ENCODE assay signal across 19 cellular contexts in the genomic region with DNA sequence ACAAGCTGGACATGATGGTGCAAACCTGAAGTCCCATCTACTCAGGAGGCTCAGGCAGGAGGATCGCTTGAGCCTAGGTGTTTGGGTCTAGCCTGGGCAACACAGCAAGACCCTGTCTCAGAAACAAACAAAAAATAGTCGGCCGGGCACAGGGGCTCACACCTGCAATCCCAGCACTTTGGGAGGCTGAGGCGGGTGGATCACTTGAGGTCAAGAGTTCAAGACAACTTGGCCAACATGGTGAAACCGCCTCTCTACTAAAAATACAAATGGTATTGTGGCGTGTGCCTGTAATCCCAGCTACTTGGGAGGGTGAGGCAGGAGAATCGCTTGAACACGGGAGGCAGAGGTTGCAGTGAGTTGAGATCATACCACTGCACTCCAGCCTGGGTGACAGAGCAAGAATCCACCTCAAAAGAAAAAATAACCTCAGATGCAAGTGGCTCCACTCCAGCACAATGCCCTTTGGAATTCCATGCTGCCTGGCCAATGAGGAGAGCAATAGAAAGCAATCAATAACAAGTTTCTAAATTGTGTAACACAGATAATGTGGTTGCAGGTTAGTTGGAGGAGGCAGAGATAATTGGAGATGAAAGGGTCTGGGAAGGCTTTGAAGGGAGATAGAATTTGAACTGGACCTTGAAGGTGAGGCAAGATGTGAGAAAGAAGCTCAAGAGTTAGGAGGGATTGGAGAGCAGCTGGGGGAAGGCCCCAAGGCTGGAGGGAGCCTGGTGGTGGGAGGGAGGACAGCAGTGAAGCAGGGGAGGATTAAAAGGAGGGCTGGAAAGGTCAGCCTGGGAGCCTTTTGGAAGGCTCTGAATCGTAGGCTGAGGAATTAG. TPM values are rescaled to one million over a fixed set of nuclear protein-coding genes. Genes with fewer than 3 reads are reported as not detected.
DNase-seq lines count a peak whose midpoint lies in the region; ATAC-seq and TF ChIP-seq lines count a peak whose summit lies in the region.
"Had no signal": no experiment of that assay in that cellular context is flagged by ENCODE, and none has a peak within 500 bp of the region (broad histone marks: within the 10 kb centered on the region; RNA-seq: fewer than 3 reads in every experiment).

No MANE protein-coding gene starts in this region.

- H3K4me3 ChIP-seq in stomach = no peak overlapping the region
- H3K4me3 ChIP-seq: lung had no signal

- TF ChIP-seq EP300 in stomach (IDR thresholded peaks at IDR 0.05) = no peak

- peaks cover 47 to 91% (median 86%) of the 10 kb centered on the region in 4 donors for H3K36me3 ChIP-seq in stomach

- 87 to 94% (median 93%) methylated on average over 9 of the region's 9 CpGs for WGBS in stomach, 5 donors

- H3K9me3 ChIP-seq in stomach = no peaks in the 10 kb centered on the region

- H3K27ac Mint-ChIP-seq in activated T-cell treated with anti-CD3 and anti-CD28 coated beads, Interleukin-2, amount 50 U/mL, for 72 hours = peak overlapping the region; percentile 6
- H3K27ac Mint-ChIP-seq in endothelial cell (ENCODE audit: unreplicated experiment) = peak overlapping the region; percentile 19
- peak overlapping the region; percentile 11 for H3K27ac Mint-ChIP-seq in progenitor cell of endocrine pancreas
- H3K27ac Mint-ChIP-seq: activated CD4-positive, alpha-beta T cell treated with anti-CD3 and anti-CD28 coated beads, Interleukin-2, amount 10 ng/mL, durations not matched to agents 24 days and 14 days; activated T-helper 2 cell treated with anti-CD3 and anti-CD28 coated beads, Interferon-gamma antibody, Interleukin-2, Interleukin-4, amounts not matched to agents 10 μg/mL and 5 μg/mL and 100 μg/mL, durations not matched to agents 14 hours and 24 hours and 36 hours; dendritic cell treated with granulocyte-macrophage colony-stimulating factor and Interleukin-4, amounts not matched to agents 40 ng/mL and 50 ng/mL, for 4 days had no signal

- peaks cover 11% of the 10 kb centered on the region for H3K4me1 Mint-ChIP-seq in activated T-cell treated with anti-CD3 and anti-CD28 coated beads, Interleukin-2, amount 50 U/mL, for 72 hours (ENCODE audit: low read depth)
- H3K4me1 Mint-ChIP-seq in endothelial cell (ENCODE audit: unreplicated experiment) (no peaks in the 10 kb centered on the region), progenitor cell of endocrine pancreas (ENCODE audit: low read depth) (peaks cover 6% of the 10 kb centered on the region)

- H3K4me1 ChIP-seq in stomach = peaks cover under 1 to 18% (median 8%) of the 10 kb centered on the region in 4 donors

- no peak for DNase-seq in activated T-cell treated with anti-CD3 and anti-CD28 coated beads, Interleukin-2, amount 50 U/mL, for 72 hours
- no peak for DNase-seq in activated T-cell treated with anti-CD3 and anti-CD28 coated beads, Interleukin-2, amount 50 U/mL, for 1 hour
- DNase-seq in endothelial cell (ENCODE audit: low spot score) = no peak
- no peak for DNase-seq in progenitor cell of endocrine pancreas (ENCODE audit: low spot score, unreplicated experiment)
- no peak for DNase-seq in stomach
- DNase-seq in NCI-H510A treated with DMSO at 0.1 percent for 48 hours (lab: John Stamatoyannopoulos, UW) = no peak
- DNase-seq: 8988T; activated CD4-positive, alpha-beta T cell treated with anti-CD3 and anti-CD28 coated beads, Interleukin-2, amount 10 ng/mL, durations not matched to agents 24 days and 14 days; DND-41; KBM-7; MV-4-11; NCI-H187; NCI-H2227 treated with DMSO at 0.1 percent for 48 hours; occipital lobe; SHP77 treated with DMSO at 0.1 percent for 48 hours; stimulated activated CD8-positive, alpha-beta memory T cell treated with anti-CD3 and anti-CD28 coated beads, Interleukin-4, amount 100 ng/mL, for 48 hours had no signal

- TF ChIP-seq POLR2A in stomach (IDR thresholded peaks at IDR 0.05) = no peak

- no peaks in the 10 kb centered on the region for H3K27me3 Mint-ChIP-seq in activated T-cell treated with anti-CD3 and anti-CD28 coated beads, Interleukin-2, amount 50 U/mL, for 72 hours (ENCODE audit: low read depth)
- H3K27me3 Mint-ChIP-seq in endothelial cell (ENCODE audit: unreplicated experiment) (peaks cover 11% of the 10 kb centered on the region), progenitor cell of endocrine pancreas (no peaks in the 10 kb centered on the region)
- H3K27me3 Mint-ChIP-seq: activated CD4-positive, alpha-beta T cell treated with anti-CD3 and anti-CD28 coated beads, Interleukin-2, amount 10 ng/mL, durations not matched to agents 24 days and 14 days; dendritic cell treated with granulocyte-macrophage colony-stimulating factor and Interleukin-4, amounts not matched to agents 40 ng/mL and 50 ng/mL, for 4 days had no signal

- no peak overlapping the region for H3K27ac ChIP-seq in stomach

- TF ChIP-seq CTCF in endothelial cell (IDR thresholded peaks at IDR 0.05; ENCODE audit: unreplicated experiment) (no peak), progenitor cell of endocrine pancreas (IDR thresholded peaks at IDR 0.05; ENCODE audit: unreplicated experiment) (peak; percentile 22), stomach (IDR thresholded peaks at IDR 0.05) (no peak)

- H3K9me3 Mint-ChIP-seq in activated T-cell treated with anti-CD3 and anti-CD28 coated beads, Interleukin-2, amount 50 U/mL, for 72 hours = no peaks in the 10 kb centered on the region
- no peaks in the 10 kb centered on the region for H3K9me3 Mint-ChIP-seq in endothelial cell (ENCODE audit: unreplicated experiment)
- H3K9me3 Mint-ChIP-seq in progenitor cell of endocrine pancreas (ENCODE audit: low read depth) = no peaks in the 10 kb centered on the region
- H3K9me3 Mint-ChIP-seq: activated CD4-positive, alpha-beta T cell treated with anti-CD3 and anti-CD28 coated beads, Interleukin-2, amount 10 ng/mL, durations not matched to agents 24 days and 14 days; activated T-helper 2 cell treated with anti-CD3 and anti-CD28 coated beads, Interferon-gamma antibody, Interleukin-2, Interleukin-4, amounts not matched to agents 10 μg/mL and 5 μg/mL and 100 μg/mL, durations not matched to agents 14 hours and 24 hours and 36 hours; dendritic cell treated with granulocyte-macrophage colony-stimulating factor and Interleukin-4, amounts not matched to agents 40 ng/mL and 50 ng/mL, for 4 days had no signal

- H3K36me3 Mint-ChIP-seq in activated T-cell treated with anti-CD3 and anti-CD28 coated beads, Interleukin-2, amount 50 U/mL, for 72 hours (ENCODE audit: insufficient read depth in 2 of 2) = peaks cover 4 to 12% of the 10 kb centered on the region in 2 donors
- peaks cover 34% of the 10 kb centered on the region for H3K36me3 Mint-ChIP-seq in endothelial cell (ENCODE audit: low read depth, unreplicated experiment)
- H3K36me3 Mint-ChIP-seq in progenitor cell of endocrine pancreas (ENCODE audit: insufficient read depth) = peaks cover 14% of the 10 kb centered on the region

- H3K27me3 ChIP-seq in stomach = no peaks in the 10 kb centered on the region

- ATAC-seq in activated T-cell treated with anti-CD3 and anti-CD28 coated beads, Interleukin-2, amount 50 U/mL, for 72 hours (replicated peaks in 1 of 2) = no peak

- H3K4me3 Mint-ChIP-seq in activated T-cell treated with anti-CD3 and anti-CD28 coated beads, Interleukin-2, amount 50 U/mL, for 72 hours = no peak overlapping the region
- no peak overlapping the region for H3K4me3 Mint-ChIP-seq in endothelial cell (ENCODE audit: unreplicated experiment)
- no peak overlapping the region for H3K4me3 Mint-ChIP-seq in progenitor cell of endocrine pancreas (ENCODE audit: low read depth)
- H3K4me3 Mint-ChIP-seq: activated CD4-positive, alpha-beta T cell treated with anti-CD3 and anti-CD28 coated beads, Interleukin-2, amount 10 ng/mL, durations not matched to agents 24 days and 14 days; dendritic cell treated with granulocyte-macrophage colony-stimulating factor and Interleukin-4, amounts not matched to agents 40 ng/mL and 50 ng/mL, for 4 days had no signal

- intact Hi-C loops in stomach (cut with DNase I; ENCODE audit: low total_unique reads) = no loop called here

RNA-seq across cellular contexts. Expression of a gene that starts 6.0 kb away (rescaled TPM):
- total RNA-seq in activated T-cell treated with anti-CD3 and anti-CD28 coated beads, Interleukin-2, amount 50 U/mL, for 72 hours = 10 to 100 TPM; 41.8 to 43.9 TPM
- total RNA-seq in endothelial cell (ENCODE audit: unreplicated experiment) (16.8 TPM), progenitor cell of endocrine pancreas (32.2 and 34.8 TPM in 2 replicates), stomach (10 to 100 TPM in 4 of 5 donors, 1 to 10 TPM in 1; 4.7 to 91.2 (median 20.5) TPM)
- polyA plus RNA-seq in stomach = 10 to 100 TPM; 10.5 to 11.4 (median 10.8) TPM

RNA-seq across cellular contexts. Expression of a gene that starts 6.1 kb away (rescaled TPM):
- total RNA-seq in activated T-cell treated with anti-CD3 and anti-CD28 coated beads, Interleukin-2, amount 50 U/mL, for 72 hours = 1 to 10 TPM; 9.0 to 9.5 TPM
- 20.7 TPM for total RNA-seq in endothelial cell (ENCODE audit: unreplicated experiment)
- 39.9 and 42.0 TPM in 2 replicates for total RNA-seq in progenitor cell of endocrine pancreas
- 10 to 100 TPM; 19.1 to 78.2 (median 51.3) TPM for total RNA-seq in stomach
- 1 to 10 TPM; 3.2 to 3.4 (median 3.2) TPM for polyA plus RNA-seq in stomach

RNA-seq across cellular contexts. Expression of a gene that starts 10.5 kb away (rescaled TPM):
- total RNA-seq in activated T-cell treated with anti-CD3 and anti-CD28 coated beads, Interleukin-2, amount 50 U/mL, for 72 hours = 1 to 10 TPM; 1.2 TPM
- total RNA-seq in endothelial cell (ENCODE audit: unreplicated experiment) = not detected
- 7.3 and 9.3 TPM in 2 replicates for total RNA-seq in progenitor cell of endocrine pancreas
- total RNA-seq in stomach = 1 to 10 TPM in 2 of 5 donors, not detected in 3; 1.1 to 2.6 TPM
- polyA plus RNA-seq in stomach = 1 to 10 TPM; 1.1 to 2.3 (median 1.2) TPM
- total RNA-seq: occipital lobe had no signal

RNA-seq across cellular contexts. Expression of a gene that starts 16.4 kb away (rescaled TPM):
- 10 to 100 TPM; 65.7 to 80.7 TPM for total RNA-seq in activated T-cell treated with anti-CD3 and anti-CD28 coated beads, Interleukin-2, amount 50 U/mL, for 72 hours
- total RNA-seq in endothelial cell (ENCODE audit: unreplicated experiment) (59.0 TPM), progenitor cell of endocrine pancreas (61.3 and 64.1 TPM in 2 replicates), stomach (100 to 1,000 TPM in 2 of 5 donors, 10 to 100 TPM in 2, 1 to 10 TPM in 1; 4.6 to 335 (median 18.0) TPM)
- polyA plus RNA-seq in stomach = 100 to 1,000 TPM in 1 of 3 donors, 10 to 100 TPM in 2; 74.0 to 108 (median 88.6) TPM

RNA-seq across cellular contexts. Expression of a gene that starts 18.6 kb away (rescaled TPM):
- total RNA-seq in activated T-cell treated with anti-CD3 and anti-CD28 coated beads, Interleukin-2, amount 50 U/mL, for 72 hours = 10 to 100 TPM; 46.9 to 63.1 TPM
- total RNA-seq in endothelial cell (ENCODE audit: unreplicated experiment) (13.5 TPM), progenitor cell of endocrine pancreas (23.3 and 24.4 TPM in 2 replicates), stomach (10 to 100 TPM in 2 of 5 donors, 1 to 10 TPM in 3; 1.9 to 49.6 (median 6.4) TPM)
- polyA plus RNA-seq in stomach = 10 to 100 TPM; 14.7 to 20.8 (median 18.1) TPM
